Comparison of ENCODE assay signal across 8 cellular contexts in genomic region chr9:2621678-2622360, GRCh38. TPM values are rescaled to one million over a fixed set of nuclear protein-coding genes. Genes with fewer than 3 reads are reported as not detected.
DNase-seq lines count a peak whose midpoint lies in the region; ATAC-seq lines count a peak whose summit lies in the region.

Gene VLDLR, plus strand, starts transcription at chr9:2621787. Its CDS starts 403 bp downstream, at chr9:2622190.

- WGBS in thymus: under 1% methylated on average over 71 of the region's 71 CpGs

- DNase-seq in NCI-H2081 (lab: John Stamatoyannopoulos, UW): peak; percentile 68 to 77
- DNase-seq in NCI-H2081 treated with DMSO at 0.1 percent for 48 hours (lab: John Stamatoyannopoulos, UW): no peak
- peak; percentile 74 for DNase-seq in NCI-H1105 (lab: John Stamatoyannopoulos, UW)
- peak; percentile 20 for DNase-seq in activated CD8-positive, alpha-beta memory T cell treated with anti-CD3 and anti-CD28 coated beads, Interleukin-2, amount 50 U/mL, for 4 hours
- DNase-seq in fibroblast of gingiva (ENCODE audit: low read depth): peak; percentile 11
- DNase-seq in myocyte (ENCODE audit: low read depth): peak; percentile 34

- H3K27ac ChIP-seq in thymus (ENCODE audit: low read depth): no peak within 1 kb of the TSS

- peaks cover 1% of the 10 kb centered on the region for H3K9me3 ChIP-seq in thymus (ENCODE audit: control insufficient read depth)

- peak within 1 kb of the TSS; percentile 59 for H3K4me3 ChIP-seq in thymus (ENCODE audit: low read length)

- H3K36me3 ChIP-seq in thymus (ENCODE audit: control insufficient read depth, insufficient read depth): no peaks in the 10 kb centered on the region

- peaks cover 55% of the 10 kb centered on the region for H3K27me3 ChIP-seq in thymus (ENCODE audit: control insufficient read depth, insufficient read depth)

- H3K4me1 ChIP-seq in thymus (ENCODE audit: control insufficient read depth, insufficient read depth, low read length): peaks cover 7% of the 10 kb centered on the region

- peak; percentile 36 for ATAC-seq in HG02571 (IDR thresholded peaks at IDR 0.05; ENCODE audit: unreplicated experiment)

RNA-seq across cellular contexts. Expression of gene VLDLR, which starts in this region (rescaled TPM):
- 2.1 and 13.9 TPM in 2 replicates for total RNA-seq in myocyte
- 15.5 TPM for polyA plus RNA-seq in myocyte (2012)
- 1.8 TPM for polyA plus RNA-seq in thymus
